8 cellular contexts compared by ENCODE assay signal in the genomic region with DNA sequence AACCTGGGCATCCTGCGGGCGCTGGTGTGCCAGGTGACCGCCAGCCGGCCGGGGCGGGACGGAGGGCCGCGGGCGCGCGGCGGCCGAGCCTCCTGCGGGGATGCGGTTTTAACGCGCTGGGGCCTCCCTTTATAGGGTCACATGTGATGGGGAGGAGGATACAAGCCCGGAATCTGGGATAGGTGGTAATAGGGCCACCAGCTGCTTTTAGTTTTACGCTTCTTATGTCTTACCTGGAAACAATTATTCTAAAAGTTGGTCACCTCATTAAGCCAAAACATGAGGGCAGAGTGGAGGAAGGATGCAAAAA. TPM values are rescaled to one million over a fixed set of nuclear protein-coding genes. Genes with fewer than 3 reads are reported as not detected.
DNase-seq lines count a peak whose midpoint lies in the region; ATAC-seq, FAIRE-seq and TF ChIP-seq lines count a peak whose summit lies in the region.

No MANE protein-coding gene starts in this region.

- no peaks in the 10 kb centered on the region for H3K27me3 Mint-ChIP-seq in activated naive CD8-positive, alpha-beta T cell treated with anti-CD3 and anti-CD28 coated beads, Interleukin-2, amount 50 U/mL, for 24 hours

- H3K4me1 Mint-ChIP-seq in activated naive CD8-positive, alpha-beta T cell treated with anti-CD3 and anti-CD28 coated beads, Interleukin-2, amount 50 U/mL, for 24 hours, result peaks cover 44% of the 10 kb centered on the region

- H3K9ac ChIP-seq in keratinocyte (ENCODE audit: control insufficient read depth, extremely low read depth, insufficient read depth, low read length) (peak overlapping the region; percentile 97), stomach smooth muscle (ENCODE audit: low read length in 2 of 2) (peak overlapping the region; percentile 85 to 90)

- peak overlapping the region; percentile 90 for H3K27ac Mint-ChIP-seq in activated naive CD8-positive, alpha-beta T cell treated with anti-CD3 and anti-CD28 coated beads, Interleukin-2, amount 50 U/mL, for 24 hours

- peaks cover 33% of the 10 kb centered on the region for H3K36me3 ChIP-seq in A673 (ENCODE audit: insufficient read depth, low read length, poor library complexity, severe bottlenecking)
- peaks cover 24 to 54% of the 10 kb centered on the region in 2 experiments for H3K36me3 ChIP-seq in HEK293 (ENCODE audit: control insufficient read depth in 2 of 2, insufficient read depth in 1 of 2, low read length in 2 of 2)
- H3K36me3 ChIP-seq in keratinocyte (ENCODE audit: control insufficient read depth in 2 of 2, extremely low read depth in 1 of 2, insufficient read depth in 2 of 2, low read length in 2 of 2), result peaks cover 3 to 8% of the 10 kb centered on the region in 2 experiments
- peaks cover 0 to 16% of the 10 kb centered on the region in 2 donors for H3K36me3 ChIP-seq in stomach smooth muscle (ENCODE audit: control insufficient read depth in 2 of 2, insufficient read depth in 2 of 2, low read length in 2 of 2)

- no peaks in the 10 kb centered on the region for H3K9me3 ChIP-seq in A673 (ENCODE audit: low read depth, low read length, poor library complexity, severe bottlenecking)
- no peaks in the 10 kb centered on the region for H3K9me3 ChIP-seq in HEK293 (ENCODE audit: control insufficient read depth, insufficient read depth, low read depth, low read length)
- no peaks in the 10 kb centered on the region for H3K9me3 ChIP-seq in keratinocyte (ENCODE audit: control insufficient read depth, low read depth, low read length)
- no peaks in the 10 kb centered on the region for H3K9me3 ChIP-seq in stomach smooth muscle (ENCODE audit: control insufficient read depth in 2 of 2, low read length in 2 of 2)

- H3K9me1 ChIP-seq in keratinocyte (ENCODE audit: control insufficient read depth, extremely low read depth, insufficient read depth, low read length), result no peaks in the 10 kb centered on the region

- H3K4me1 ChIP-seq in A673 (ENCODE audit: insufficient read depth, low read length, poor library complexity, severe bottlenecking) (peaks cover 29% of the 10 kb centered on the region), HEK293 (ENCODE audit: control insufficient read depth, insufficient read depth, low read length) (no peaks in the 10 kb centered on the region), keratinocyte (ENCODE audit: control insufficient read depth, extremely low read depth, insufficient read depth, low read length) (peaks cover 24% of the 10 kb centered on the region), stomach smooth muscle (ENCODE audit: control insufficient read depth, insufficient read depth, low read length) (peaks cover 10% of the 10 kb centered on the region)

- H3K27ac ChIP-seq in A673 (ENCODE audit: low read depth, low read length, poor library complexity, severe bottlenecking), result peak overlapping the region; percentile 94
- H3K27ac ChIP-seq in HEK293 (ENCODE audit: extremely low read depth, low read depth, low read length), result peak overlapping the region; percentile 93
- H3K27ac ChIP-seq in keratinocyte (ENCODE audit: control insufficient read depth, insufficient read depth, low read length), result peak overlapping the region; percentile 99
- H3K27ac ChIP-seq in stomach smooth muscle (ENCODE audit: low read length), result peak overlapping the region; percentile 82

- H3K27me3 ChIP-seq in A673 (replicated peaks; ENCODE audit: insufficient read depth, low read depth, low read length, poor library complexity) (no peaks in the 10 kb centered on the region), keratinocyte (ENCODE audit: control insufficient read depth, extremely low read depth, insufficient read depth, low read length) (no peaks in the 10 kb centered on the region), stomach smooth muscle (ENCODE audit: control insufficient read depth in 1 of 2, insufficient read depth in 2 of 2, low read length in 2 of 2) (no peaks in the 10 kb centered on the region)

- H2AFZ ChIP-seq in keratinocyte (ENCODE audit: control insufficient read depth, low read length), result peak overlapping the region; percentile 59

- H3K4me3 ChIP-seq in A673 (ENCODE audit: low read depth, low read length, poor library complexity, severe bottlenecking) (peak overlapping the region; percentile 80), HEK293 (ENCODE audit: low read depth, low read length) (peak overlapping the region; percentile 81), keratinocyte (ENCODE audit: control insufficient read depth in 2 of 3, extremely low read depth in 1 of 3, insufficient read depth in 2 of 3, low read depth in 1 of 3, low read length in 3 of 3) (peak overlapping the region; percentile 81 to 97 (median 82)), stomach smooth muscle (ENCODE audit: low read length in 2 of 2) (peak overlapping the region; percentile 87 to 95)

- H3K79me2 ChIP-seq in keratinocyte (ENCODE audit: control insufficient read depth, insufficient read depth, low read length), result peaks cover 46% of the 10 kb centered on the region

- POLR2A ChIA-PET in A673 (lab: Charles Lee; ENCODE audit: low non-redundant PET), result no interaction called here
- POLR2A ChIA-PET in HEK293 (lab: Yijun Ruan, JAX), result interaction anchor here (1.3 kb wide), 1 partner anchor 275 kb away, joined by 3 read pairs; no protein-coding TSS in a partner anchor

- H3K4me3 Mint-ChIP-seq in activated naive CD8-positive, alpha-beta T cell treated with anti-CD3 and anti-CD28 coated beads, Interleukin-2, amount 50 U/mL, for 24 hours, result peak overlapping the region; percentile 89

- no peaks in the 10 kb centered on the region for H3K9me3 Mint-ChIP-seq in activated naive CD8-positive, alpha-beta T cell treated with anti-CD3 and anti-CD28 coated beads, Interleukin-2, amount 50 U/mL, for 24 hours

- dilution Hi-C loops in keratinocyte (cut with MboI; ENCODE audit: extremely low pct_ligation_motif_present, low sequenced_read_pairs), result no loop called here

- FAIRE-seq in keratinocyte (lab: Jason Lieb, UNC), result no peak

- intact Hi-C loops in A673 (cut with micrococcal nuclease; ENCODE audit: unreplicated experiment), result loop anchor here (5.0 kb wide), 2 partner anchors 272 to 462 kb away; partner anchors contain the start of gene TLK1

- CTCF ChIA-PET in A673 (lab: Charles Lee), result interaction anchor here (0.6 kb wide), 1 partner anchor 125 kb away, joined by 6 read pairs; no protein-coding TSS in a partner anchor
- CTCF ChIA-PET in HEK293 (lab: Yijun Ruan, JAX), result interaction anchor here (0.7 kb wide), 1 partner anchor 269 kb away, joined by 3 read pairs; no protein-coding TSS in a partner anchor

- no TSS peak for BruUV-seq in A673 (replicated peaks; lab: Mats Ljungman, UMichigan)

- no peak for ATAC-seq in activated naive CD8-positive, alpha-beta T cell treated with anti-CD3 and anti-CD28 coated beads, Interleukin-2, amount 50 U/mL, for 24 hours
- ATAC-seq in HG02970 (IDR thresholded peaks at IDR 0.05; ENCODE audit: low FRiP score, unreplicated experiment), result no peak

- H3K36me3 Mint-ChIP-seq in activated naive CD8-positive, alpha-beta T cell treated with anti-CD3 and anti-CD28 coated beads, Interleukin-2, amount 50 U/mL, for 24 hours (ENCODE audit: low read depth), result peaks cover 59% of the 10 kb centered on the region

- TF ChIP-seq CTCF in A673 (conservative IDR thresholded peaks at IDR 0.05; ENCODE audit: low read depth, low read length) (no peak), HEK293 (tag by site-specific recombination; IDR thresholded peaks at IDR 0.05) (no peak), keratinocyte (optimal IDR thresholded peaks at IDR 0.05 in 1 of 3, IDR thresholded peaks at IDR 0.05 in 1 of 3, conservative IDR thresholded peaks at IDR 0.05 in 1 of 3; ENCODE audit: extremely low read depth in 1 of 3, insufficient read depth in 2 of 3, low read length in 3 of 3) (no peak)

- peak overlapping the region; percentile 63 for H3K4me2 ChIP-seq in keratinocyte (ENCODE audit: control insufficient read depth, extremely low read depth, insufficient read depth, low read depth, low read length)

- H4K20me1 ChIP-seq in keratinocyte (ENCODE audit: control insufficient read depth, extremely low read depth, insufficient read depth, low read length), result no peaks in the 10 kb centered on the region

- DNase-seq in A673 (ENCODE audit: low spot score) (no peak), keratinocyte (ENCODE audit: low read depth, low spot score) (no peak), kidney tubule cell (ENCODE audit: low spot score) (no peak)
- no peak for DNase-seq in activated naive CD8-positive, alpha-beta T cell treated with anti-CD3 and anti-CD28 coated beads, Interleukin-2, amount 50 U/mL, for 24 hours
- DNase-seq in stimulated activated CD4-positive, alpha-beta T cell treated with anti-CD3 and anti-CD28 coated beads, Interleukin-12 subunit alpha, Interleukin-12 subunit beta, amount 100 ng/mL, for 4 hours, result no peak

TF ChIP-seq in HEK293, 187 proteins besides CTCF, POLR2A, EP300 and RAD21 (continues in another document):
- no peak for TF ChIP-seq ZNF76 (tag by site-specific recombination; IDR thresholded peaks at IDR 0.05; ENCODE audit: borderline replicate concordance, low read depth)
- TF ChIP-seq KLF10 (tag by site-specific recombination; IDR thresholded peaks at IDR 0.05), result peak; percentile 24
- TF ChIP-seq MZF1 (tag by site-specific recombination; IDR thresholded peaks at IDR 0.05; ENCODE audit: borderline replicate concordance), result 0 out of 2 replicates have a peak, but pooled peaks have one; percentile 52
- no peak for TF ChIP-seq ZNF169 (tag by site-specific recombination; IDR thresholded peaks at IDR 0.05)
- no peak for TF ChIP-seq ZNF544 (tag by site-specific recombination; IDR thresholded peaks at IDR 0.05)
- TF ChIP-seq HOXC10 (CRISPR knock-in tag; IDR thresholded peaks at IDR 0.05), result 0 out of 2 replicates have a peak, but pooled peaks have one; percentile 66
- peak; percentile 50 for TF ChIP-seq ZBTB8A (tag by site-specific recombination; IDR thresholded peaks at IDR 0.05)

RNA-seq across cellular contexts. Expression of gene DCAF17, which starts 0.6 kb away (rescaled TPM):
- total RNA-seq in A673 (2021), result 25.0 and 26.1 TPM in 2 replicates
- polyA plus RNA-seq in keratinocyte, result 11.8 to 22.9 TPM (median 16.6 TPM) in 3 replicates
- polyA plus RNA-seq in keratinocyte (2011; ENCODE audit: low read depth), result 2.2 TPM
- polyA plus RNA-seq in keratinocyte (2011; cell fraction: cytosol; rRNA removed), result 9.6 and 19.1 TPM in 2 replicates
- 19.5 and 25.4 TPM in 2 replicates for polyA plus RNA-seq in keratinocyte (2011; cell fraction: nucleus; rRNA removed)
- polyA plus RNA-seq in keratinocyte (2012; ENCODE audit: low replicate concordance), result 8.5 and 11.8 TPM in 2 replicates
- polyA minus RNA-seq in keratinocyte, result 12.5 to 38.5 TPM (median 21.1 TPM) in 3 replicates
- 13.6 TPM for polyA minus RNA-seq in keratinocyte (2011; cell fraction: cytosol; rRNA and poly(A)+ RNA removed)
- polyA minus RNA-seq in keratinocyte (2011; cell fraction: nucleus; rRNA and poly(A)+ RNA removed), result 20.5 and 32.6 TPM in 2 replicates

RNA-seq across cellular contexts. Expression of gene METTL8, which starts 0.8 kb away (rescaled TPM):
- 29.4 and 33.5 TPM in 2 replicates for total RNA-seq in A673 (2021)
- polyA plus RNA-seq in keratinocyte, result 43.7 to 81.2 TPM (median 44.5 TPM) in 3 replicates
- 65.7 TPM for polyA plus RNA-seq in keratinocyte (2011; ENCODE audit: low read depth)
- 38.5 and 81.6 TPM in 2 replicates for polyA plus RNA-seq in keratinocyte (2011; cell fraction: cytosol; rRNA removed)
- polyA plus RNA-seq in keratinocyte (2011; cell fraction: nucleus; rRNA removed), result 47.4 and 66.0 TPM in 2 replicates
- polyA plus RNA-seq in keratinocyte (2012; ENCODE audit: low replicate concordance), result 29.8 and 39.9 TPM in 2 replicates
- polyA minus RNA-seq in keratinocyte, result 17.9 to 54.3 TPM (median 30.3 TPM) in 3 replicates
- 27.4 TPM for polyA minus RNA-seq in keratinocyte (2011; cell fraction: cytosol; rRNA and poly(A)+ RNA removed)
- polyA minus RNA-seq in keratinocyte (2011; cell fraction: nucleus; rRNA and poly(A)+ RNA removed), result 29.4 and 67.4 TPM in 2 replicates
